In genomic region chr11:108562746-108563581, GRCh38 we compare ENCODE assay signal across 20 cellular contexts. TPM values are rescaled to one million over a fixed set of nuclear protein-coding genes. Genes with fewer than 3 reads are reported as not detected.
DNase-seq lines count a peak whose midpoint lies in the region; ATAC-seq and TF ChIP-seq lines count a peak whose summit lies in the region.
"Had no signal": no experiment of that assay in that cellular context is flagged by ENCODE, and none has a peak within 500 bp of the region (broad histone marks: within the 10 kb centered on the region; RNA-seq: fewer than 3 reads in every experiment).

No MANE protein-coding gene starts in this region.

- H3K4me3 ChIP-seq in gastrocnemius medialis (no peak overlapping the region), ascending aorta (no peak overlapping the region), stomach (no peak overlapping the region)
- H3K4me3 ChIP-seq: heart left ventricle, sigmoid colon had no signal

- no peaks in the 10 kb centered on the region for H3K4me1 ChIP-seq in gastrocnemius medialis
- H3K4me1 ChIP-seq in ascending aorta = peaks cover 0 to 14% of the 10 kb centered on the region in 2 donors
- H3K4me1 ChIP-seq in stomach = peaks cover 5 to 24% (median 13%) of the 10 kb centered on the region in 4 donors
- H3K4me1 ChIP-seq: sigmoid colon had no signal

- H3K36me3 Mint-ChIP-seq in activated T-helper 17 cell treated with anti-CD3 and anti-CD28 coated beads, Interleukin-2, amount 50 U/mL, for 72 hours (ENCODE audit: low read depth) = no peaks in the 10 kb centered on the region
- H3K36me3 Mint-ChIP-seq: CD14-positive monocyte had no signal

- peaks cover 8% of the 10 kb centered on the region for H3K4me1 Mint-ChIP-seq in activated T-helper 17 cell treated with anti-CD3 and anti-CD28 coated beads, Interleukin-2, amount 50 U/mL, for 72 hours

- H3K4me3 Mint-ChIP-seq in activated T-helper 17 cell treated with anti-CD3 and anti-CD28 coated beads, Interleukin-2, amount 50 U/mL, for 72 hours = no peak overlapping the region
- H3K4me3 Mint-ChIP-seq: activated CD8-positive, alpha-beta T cell treated with anti-CD3 and anti-CD28 coated beads for 36 hours; CD14-positive monocyte; effector memory CD8-positive, alpha-beta T cell; naive thymus-derived CD4-positive, alpha-beta T cell had no signal

- no peak overlapping the region for H3K27ac ChIP-seq in gastrocnemius medialis
- peak overlapping the region in 1 of 2 donors; percentile 48 for H3K27ac ChIP-seq in ascending aorta
- H3K27ac ChIP-seq in stomach = no peak overlapping the region
- H3K27ac ChIP-seq: heart left ventricle, sigmoid colon had no signal

- no peaks in the 10 kb centered on the region for H3K27me3 Mint-ChIP-seq in activated T-helper 17 cell treated with anti-CD3 and anti-CD28 coated beads, Interleukin-2, amount 50 U/mL, for 72 hours
- H3K27me3 Mint-ChIP-seq: activated CD8-positive, alpha-beta T cell treated with anti-CD3 and anti-CD28 coated beads for 36 hours; effector memory CD8-positive, alpha-beta T cell; naive thymus-derived CD4-positive, alpha-beta T cell had no signal

- in situ Hi-C loops in gastrocnemius medialis (cut with MboI; ENCODE audit: low sequenced_read_pairs in 4 of 4) = no loop called here

- 64 to 74% (median 69%) methylated on average over 4 to 5 of the region's 5 CpGs for WGBS in stomach, 5 donors

- intact Hi-C loops in gastrocnemius medialis (cut with DNase I; ENCODE audit: low total_unique reads) = no loop called here
- intact Hi-C loops in ascending aorta (cut with DNase I) = no loop called here
- intact Hi-C loops in stomach (cut with DNase I; ENCODE audit: low total_unique reads) = no loop called here

- no peak for TF ChIP-seq CTCF in gastrocnemius medialis (IDR thresholded peaks at IDR 0.05 in 4 of 5, conservative IDR thresholded peaks at IDR 0.05 in 1 of 5)
- TF ChIP-seq CTCF in ascending aorta (IDR thresholded peaks at IDR 0.05) = no peak
- TF ChIP-seq CTCF in stomach (IDR thresholded peaks at IDR 0.05) = no peak

- no peak overlapping the region for H3K27ac Mint-ChIP-seq in activated T-helper 17 cell treated with anti-CD3 and anti-CD28 coated beads, Interleukin-2, amount 50 U/mL, for 72 hours
- H3K27ac Mint-ChIP-seq: activated CD8-positive, alpha-beta T cell treated with anti-CD3 and anti-CD28 coated beads for 36 hours; CD14-positive monocyte; effector memory CD8-positive, alpha-beta T cell had no signal

- H3K27me3 ChIP-seq in gastrocnemius medialis (no peaks in the 10 kb centered on the region), ascending aorta (no peaks in the 10 kb centered on the region), stomach (no peaks in the 10 kb centered on the region)
- H3K27me3 ChIP-seq: heart left ventricle, sigmoid colon had no signal

- DNase-seq in LHCN-M2 (ENCODE audit: low read depth) = peak; percentile 80
- peak; percentile 84 for DNase-seq in amniotic epithelial cell (ENCODE audit: low read depth)
- peak; percentile 78 for DNase-seq in iris pigment epithelial cell (ENCODE audit: low read depth)
- DNase-seq in gastrocnemius medialis = no peak
- DNase-seq in ascending aorta (ENCODE audit: low spot score in 2 of 2) = no peak
- DNase-seq in stomach = no peak
- no peak for DNase-seq in SW 1271 (lab: John Stamatoyannopoulos, UW)
- DNase-seq: activated CD8-positive, alpha-beta T cell treated with anti-CD3 and anti-CD28 coated beads for 36 hours; activated effector memory CD4-positive, alpha-beta T cell treated with Interleukin-2 at 50 U/mL for 16 hours; effector memory CD8-positive, alpha-beta T cell; GDM1; GOT3; heart left ventricle; naive thymus-derived CD4-positive, alpha-beta T cell; NCI-H748 treated with DMSO at 0.1 percent for 48 hours; sigmoid colon; stimulated activated naive CD4-positive, alpha-beta T cell; T1000 had no signal

- H3K9me3 Mint-ChIP-seq in activated T-helper 17 cell treated with anti-CD3 and anti-CD28 coated beads, Interleukin-2, amount 50 U/mL, for 72 hours = no peaks in the 10 kb centered on the region
- H3K9me3 Mint-ChIP-seq: activated CD8-positive, alpha-beta T cell treated with anti-CD3 and anti-CD28 coated beads for 36 hours; CD14-positive monocyte; effector memory CD8-positive, alpha-beta T cell had no signal

- no peaks in the 10 kb centered on the region for H3K36me3 ChIP-seq in gastrocnemius medialis
- H3K36me3 ChIP-seq in ascending aorta = no peaks in the 10 kb centered on the region
- no peaks in the 10 kb centered on the region for H3K36me3 ChIP-seq in stomach
- H3K36me3 ChIP-seq: heart left ventricle, sigmoid colon had no signal

- TF ChIP-seq EP300 in stomach (IDR thresholded peaks at IDR 0.05) = no peak

- H3K9me3 ChIP-seq in gastrocnemius medialis (no peaks in the 10 kb centered on the region), ascending aorta (no peaks in the 10 kb centered on the region), stomach (no peaks in the 10 kb centered on the region)
- H3K9me3 ChIP-seq: heart left ventricle, sigmoid colon had no signal

- ATAC-seq in gastrocnemius medialis = peak; percentile 52 to 56
- no peak for ATAC-seq in activated T-helper 17 cell treated with anti-CD3 and anti-CD28 coated beads, Interleukin-2, amount 50 U/mL, for 72 hours (replicated peaks)
- ATAC-seq: activated CD8-positive, alpha-beta T cell treated with anti-CD3 and anti-CD28 coated beads for 36 hours; effector memory CD8-positive, alpha-beta T cell; heart left ventricle; naive thymus-derived CD4-positive, alpha-beta T cell had no signal

- TF ChIP-seq POLR2A in gastrocnemius medialis (IDR thresholded peaks at IDR 0.05) (no peak), stomach (IDR thresholded peaks at IDR 0.05) (no peak)

RNA-seq across cellular contexts. Expression of gene EXPH5, which starts 30.6 kb away (rescaled TPM):
- 5.2 and 5.5 TPM in 2 replicates for total RNA-seq in LHCN-M2 (2014; rRNA removed)
- 1.2 TPM for polyA plus RNA-seq in LHCN-M2 (2012)
- under 1 TPM in 3 of 4 donors, not detected in 1; 0.07 to 0.22 (median 0.20) TPM for total RNA-seq in gastrocnemius medialis
- total RNA-seq in activated T-helper 17 cell treated with anti-CD3 and anti-CD28 coated beads, Interleukin-2, amount 50 U/mL, for 72 hours = 1 to 10 TPM; 2.4 to 6.0 TPM
- 1.1 TPM for total RNA-seq in ascending aorta
- 10 to 100 TPM; 11.6 to 23.7 (median 14.0) TPM for total RNA-seq in stomach
- polyA plus RNA-seq in stomach = 1 to 10 TPM in 1 of 3 donors, under 1 TPM in 2; 0.75 to 2.8 (median 0.92) TPM

Comparison
In these comparisons a context has a peak if more than half of its experiments do, and no peak if none do; other contexts are left out.
1. DNase-seq: peak in LHCN-M2 (single experiment), amniotic epithelial cell (single experiment) and iris pigment epithelial cell (single experiment); none in gastrocnemius medialis (0 of 2), ascending aorta (0 of 2), stomach (single experiment) and SW 1271 (0 of 2).